Comparison of ENCODE assay signal across 15 cellular contexts in genomic region chr18:47898696-47899095, GRCh38. TPM values are rescaled to one million over a fixed set of nuclear protein-coding genes. Genes with fewer than 3 reads are reported as not detected.
DNase-seq lines count a peak whose midpoint lies in the region; ATAC-seq and TF ChIP-seq lines count a peak whose summit lies in the region.
"Had no signal": no experiment of that assay in that cellular context is flagged by ENCODE, and none has a peak within 500 bp of the region (broad histone marks: within the 10 kb centered on the region; RNA-seq: fewer than 3 reads in every experiment).

No MANE protein-coding gene starts in this region.

- H3K9ac ChIP-seq in endodermal cell (ENCODE audit: extremely low read depth, low read length, poor library complexity, severe bottlenecking), result peak overlapping the region; percentile 22

- no peak for TF ChIP-seq EP300 in gastroesophageal sphincter (IDR thresholded peaks at IDR 0.05)

- H3K4me3 ChIP-seq in endodermal cell (ENCODE audit: low read length) (peak overlapping the region; percentile 66), gastroesophageal sphincter (no peak overlapping the region), adrenal gland (no peak overlapping the region)
- H3K4me3 ChIP-seq: thyroid gland had no signal

- H3K27me3 Mint-ChIP-seq in IgD-negative memory B cell, result no peaks in the 10 kb centered on the region
- no peaks in the 10 kb centered on the region for H3K27me3 Mint-ChIP-seq in endodermal cell (ENCODE audit: insufficient read depth)
- H3K27me3 Mint-ChIP-seq in T-helper 17 cell, result no peaks in the 10 kb centered on the region
- H3K27me3 Mint-ChIP-seq: activated naive CD4-positive, alpha-beta T cell treated with anti-CD3 and anti-CD28 coated beads, Interleukin-2, amount 50 U/mL, for 24 hours; memory B cell had no signal

- TF ChIP-seq POLR2A in gastroesophageal sphincter (IDR thresholded peaks at IDR 0.05) (no peak), adrenal gland (IDR thresholded peaks at IDR 0.05) (no peak)

- H3K27ac ChIP-seq in 22Rv1, result peak overlapping the region; percentile 68
- H3K27ac ChIP-seq in endodermal cell (ENCODE audit: low read depth, low read length), result no peak overlapping the region
- H3K27ac ChIP-seq in gastroesophageal sphincter, result no peak overlapping the region
- no peak overlapping the region for H3K27ac ChIP-seq in adrenal gland
- H3K27ac ChIP-seq: thyroid gland had no signal

- H3K27ac Mint-ChIP-seq in IgD-negative memory B cell, result peak overlapping the region in 2 of 3 donors; percentile 12 to 47
- H3K27ac Mint-ChIP-seq in endodermal cell, result peak overlapping the region; percentile 68
- no peak overlapping the region for H3K27ac Mint-ChIP-seq in T-helper 17 cell
- H3K27ac Mint-ChIP-seq: activated naive CD4-positive, alpha-beta T cell treated with anti-CD3 and anti-CD28 coated beads, Interleukin-2, amount 50 U/mL, for 24 hours; memory B cell had no signal

- intact Hi-C loops in adrenal gland (cut with DNase I), result no loop called here

- H3K4me1 Mint-ChIP-seq in IgD-negative memory B cell, result peaks cover 19 to 33% (median 23%) of the 10 kb centered on the region in 3 donors
- H3K4me1 Mint-ChIP-seq in endodermal cell, result peaks cover 87% of the 10 kb centered on the region
- peaks cover 62% of the 10 kb centered on the region for H3K4me1 Mint-ChIP-seq in T-helper 17 cell

- peaks cover 27% of the 10 kb centered on the region for H3K36me3 Mint-ChIP-seq in IgD-negative memory B cell
- peaks cover 28% of the 10 kb centered on the region for H3K36me3 Mint-ChIP-seq in endodermal cell (ENCODE audit: low read depth)
- H3K36me3 Mint-ChIP-seq in T-helper 17 cell (ENCODE audit: low read depth), result peaks cover 17% of the 10 kb centered on the region

- WGBS in endodermal cell (ENCODE audit: insufficient coverage in 1 of 2, insufficient read length in 1 of 2), 2 experiments, result 37 to 45% methylated on average over 2 of the region's 2 CpGs
- 62 to 76% methylated on average over 1 to 2 of the region's 2 CpGs for WGBS in gastroesophageal sphincter (ENCODE audit: low coverage in 1 of 2), 2 donors
- WGBS in adrenal gland, 4 donors, result 66 to 79% (median 77%) methylated on average over 2 of the region's 2 CpGs

- H3K9me3 ChIP-seq in endodermal cell (ENCODE audit: control insufficient read depth, low read length) (no peaks in the 10 kb centered on the region), T-helper 17 cell (ENCODE audit: control insufficient read depth, low read length, poor library complexity, severe bottlenecking) (no peaks in the 10 kb centered on the region), gastroesophageal sphincter (peaks cover 0 to under 1% (median 0%) of the 10 kb centered on the region in 3 donors), adrenal gland (replicated peaks in 1 of 3) (peaks cover 0 to 4% (median 0%) of the 10 kb centered on the region in 3 donors)
- H3K9me3 ChIP-seq: thyroid gland had no signal

- DNase-seq in NCI-H69 (lab: John Stamatoyannopoulos, UW), result peak; percentile 99
- DNase-seq in endodermal cell, result no peak
- no peak for DNase-seq in GM19238 (ENCODE audit: insufficient read length, low spot score)
- no peak for DNase-seq in T-helper 17 cell
- no peak for DNase-seq in adrenal gland
- DNase-seq: activated CD8-positive, alpha-beta memory T cell treated with anti-CD3 and anti-CD28 coated beads, Interleukin-2, amount 50 U/mL, for 4 hours; nucleus accumbens; stimulated activated CD4-positive, alpha-beta T cell treated with anti-CD3 and anti-CD28 coated beads, Interleukin-2, amount 100 ng/mL, for 48 hours; stimulated activated CD8-positive, alpha-beta memory T cell treated with anti-CD3 and anti-CD28 coated beads, Interleukin-4, amount 100 ng/mL, for 48 hours; thyroid gland had no signal

- H3K9me3 Mint-ChIP-seq in IgD-negative memory B cell (peaks cover 0 to 15% (median 4%) of the 10 kb centered on the region in 3 donors), endodermal cell (no peaks in the 10 kb centered on the region)

- H3K27me3 ChIP-seq in endodermal cell (ENCODE audit: control insufficient read depth, insufficient read depth, low read length, poor library complexity, severe bottlenecking) (no peaks in the 10 kb centered on the region), gastroesophageal sphincter (no peaks in the 10 kb centered on the region), adrenal gland (no peaks in the 10 kb centered on the region)
- H3K27me3 ChIP-seq: thyroid gland had no signal

- H3K36me3 ChIP-seq in endodermal cell (ENCODE audit: control insufficient read depth, insufficient read depth, low read length), result peaks cover 54% of the 10 kb centered on the region
- H3K36me3 ChIP-seq in gastroesophageal sphincter, result peaks cover 0 to 24% of the 10 kb centered on the region in 2 donors
- H3K36me3 ChIP-seq in adrenal gland (replicated peaks in 1 of 2), result peaks cover 0 to 3% of the 10 kb centered on the region in 2 donors

- H3K4me3 Mint-ChIP-seq in IgD-negative memory B cell (no peak overlapping the region), endodermal cell (peak overlapping the region; percentile 2), T-helper 17 cell (no peak overlapping the region)
- H3K4me3 Mint-ChIP-seq: activated naive CD4-positive, alpha-beta T cell treated with anti-CD3 and anti-CD28 coated beads, Interleukin-2, amount 50 U/mL, for 24 hours; memory B cell had no signal

- ATAC-seq in T-helper 17 cell (no peak), gastroesophageal sphincter (no peak)

- no peak for TF ChIP-seq CTCF in 22Rv1 (IDR thresholded peaks at IDR 0.05)
- no peak for TF ChIP-seq CTCF in endodermal cell (conservative IDR thresholded peaks at IDR 0.05)
- TF ChIP-seq CTCF in gastroesophageal sphincter (IDR thresholded peaks at IDR 0.05), result no peak
- no peak for TF ChIP-seq CTCF in adrenal gland (IDR thresholded peaks at IDR 0.05)

- H3K4me1 ChIP-seq in endodermal cell (ENCODE audit: control insufficient read depth, insufficient read depth, low read length) (peaks cover 16% of the 10 kb centered on the region), gastroesophageal sphincter (peaks cover 0 to 36% (median 6%) of the 10 kb centered on the region in 3 donors), adrenal gland (replicated peaks in 1 of 2) (peaks cover 0 to 29% of the 10 kb centered on the region in 2 donors)

RNA-seq across cellular contexts. Expression of gene SMAD2, which starts 31.8 kb away (rescaled TPM):
- 57.9 TPM for polyA plus RNA-seq in IgD-negative memory B cell
- total RNA-seq in endodermal cell, result 100 to 1,000 TPM; 156 to 189 TPM
- 69.1 TPM for polyA plus RNA-seq in endodermal cell (2013, experiment 1 of 2)
- polyA plus RNA-seq in endodermal cell (2013, experiment 2 of 2), result 67.2 TPM
- total RNA-seq in T-helper 17 cell, result 100 to 1,000 TPM; 108 to 114 TPM
- total RNA-seq in gastroesophageal sphincter, result 100 to 1,000 TPM in 2 of 4 donors, 10 to 100 TPM in 2; 76.5 to 143 (median 109) TPM
- 100 to 1,000 TPM in 7 of 8 donors, 10 to 100 TPM in 1; 73.8 to 270 (median 145) TPM for total RNA-seq in adrenal gland
- polyA plus RNA-seq in adrenal gland, result 100 to 1,000 TPM in 1 of 3 donors, 10 to 100 TPM in 2; 20.9 to 163 (median 22.8) TPM
